In the genomic region with DNA sequence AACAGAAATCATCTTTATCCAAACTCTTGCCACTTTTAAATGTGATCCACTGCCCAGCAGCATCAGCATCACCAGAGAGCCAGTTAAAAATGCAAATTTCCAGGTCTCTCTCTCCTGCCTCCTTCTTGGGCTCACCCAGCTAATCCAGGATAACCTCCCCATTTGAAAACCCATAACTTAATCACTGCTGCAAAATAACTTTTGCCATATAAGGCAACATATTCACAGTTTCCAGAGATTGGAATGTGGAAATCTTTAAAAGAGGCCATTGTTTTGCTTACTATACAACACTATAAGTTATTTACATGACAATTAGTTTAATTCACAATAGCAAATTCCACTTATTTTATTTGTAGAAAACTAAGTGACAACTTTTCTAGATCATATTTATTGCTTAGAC, we compare ENCODE assay signal across 1 cellular context.
TF ChIP-seq lines count a peak whose summit lies in the region.

No MANE protein-coding gene starts in this region.

TF ChIP-seq in H1, 55 proteins besides CTCF, POLR2A, EP300 and RAD21:
- TF ChIP-seq NRF1 (IDR thresholded peaks at IDR 0.05; ENCODE audit: low read depth, low read length) (no peak), BACH1 (IDR thresholded peaks at IDR 0.05; ENCODE audit: low read length) (no peak), KDM1A (IDR thresholded peaks at IDR 0.05; ENCODE audit: borderline replicate concordance, low read length) (no peak), SAP30 (IDR thresholded peaks at IDR 0.05; ENCODE audit: insufficient read depth, insufficient replicate concordance, low read length) (no peak), SRF (IDR thresholded peaks at IDR 0.05; ENCODE audit: low read depth, low read length) (peak; percentile 99), TBP (IDR thresholded peaks at IDR 0.05; ENCODE audit: low read depth, low read length) (peak; percentile 79), SP1 (IDR thresholded peaks at IDR 0.05; ENCODE audit: low read depth, low read length) (0 out of 2 replicates have a peak, but pooled peaks have one; percentile 49), TAF7 (optimal IDR thresholded peaks at IDR 0.05; ENCODE audit: borderline replicate concordance, low read depth, low read length) (peak; percentile 49), TAF1 (IDR thresholded peaks at IDR 0.05; ENCODE audit: low read depth, low read length) (peak; percentile 75), MAFK (IDR thresholded peaks at IDR 0.05; ENCODE audit: low read depth, low read length) (peak; percentile 11; the same call in 1 of the 2 replicates), HDAC2 (IDR thresholded peaks at IDR 0.05; ENCODE audit: borderline replicate concordance in 1 of 2, low read depth in 2 of 2, low read length in 2 of 2) (0 out of 4 replicates have a peak, but pooled peaks of 1 of the 2 experiments have one; percentile 56)
- TF ChIP-seq, protein P1, sequence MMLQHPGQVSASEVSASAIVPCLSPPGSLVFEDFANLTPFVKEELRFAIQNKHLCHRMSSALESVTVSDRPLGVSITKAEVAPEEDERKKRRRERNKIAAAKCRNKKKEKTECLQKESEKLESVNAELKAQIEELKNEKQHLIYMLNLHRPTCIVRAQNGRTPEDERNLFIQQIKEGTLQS (IDR thresholded peaks at IDR 0.05; ENCODE audit: insufficient read depth, low read depth, low read length): no peak
- TF ChIP-seq, protein P2, sequence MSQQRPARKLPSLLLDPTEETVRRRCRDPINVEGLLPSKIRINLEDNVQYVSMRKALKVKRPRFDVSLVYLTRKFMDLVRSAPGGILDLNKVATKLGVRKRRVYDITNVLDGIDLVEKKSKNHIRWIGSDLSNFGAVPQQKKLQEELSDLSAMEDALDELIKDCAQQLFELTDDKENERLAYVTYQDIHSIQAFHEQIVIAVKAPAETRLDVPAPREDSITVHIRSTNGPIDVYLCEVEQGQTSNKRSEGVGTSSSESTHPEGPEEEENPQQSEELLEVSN (IDR thresholded peaks at IDR 0.05): no peak
- TF ChIP-seq, protein P3, sequence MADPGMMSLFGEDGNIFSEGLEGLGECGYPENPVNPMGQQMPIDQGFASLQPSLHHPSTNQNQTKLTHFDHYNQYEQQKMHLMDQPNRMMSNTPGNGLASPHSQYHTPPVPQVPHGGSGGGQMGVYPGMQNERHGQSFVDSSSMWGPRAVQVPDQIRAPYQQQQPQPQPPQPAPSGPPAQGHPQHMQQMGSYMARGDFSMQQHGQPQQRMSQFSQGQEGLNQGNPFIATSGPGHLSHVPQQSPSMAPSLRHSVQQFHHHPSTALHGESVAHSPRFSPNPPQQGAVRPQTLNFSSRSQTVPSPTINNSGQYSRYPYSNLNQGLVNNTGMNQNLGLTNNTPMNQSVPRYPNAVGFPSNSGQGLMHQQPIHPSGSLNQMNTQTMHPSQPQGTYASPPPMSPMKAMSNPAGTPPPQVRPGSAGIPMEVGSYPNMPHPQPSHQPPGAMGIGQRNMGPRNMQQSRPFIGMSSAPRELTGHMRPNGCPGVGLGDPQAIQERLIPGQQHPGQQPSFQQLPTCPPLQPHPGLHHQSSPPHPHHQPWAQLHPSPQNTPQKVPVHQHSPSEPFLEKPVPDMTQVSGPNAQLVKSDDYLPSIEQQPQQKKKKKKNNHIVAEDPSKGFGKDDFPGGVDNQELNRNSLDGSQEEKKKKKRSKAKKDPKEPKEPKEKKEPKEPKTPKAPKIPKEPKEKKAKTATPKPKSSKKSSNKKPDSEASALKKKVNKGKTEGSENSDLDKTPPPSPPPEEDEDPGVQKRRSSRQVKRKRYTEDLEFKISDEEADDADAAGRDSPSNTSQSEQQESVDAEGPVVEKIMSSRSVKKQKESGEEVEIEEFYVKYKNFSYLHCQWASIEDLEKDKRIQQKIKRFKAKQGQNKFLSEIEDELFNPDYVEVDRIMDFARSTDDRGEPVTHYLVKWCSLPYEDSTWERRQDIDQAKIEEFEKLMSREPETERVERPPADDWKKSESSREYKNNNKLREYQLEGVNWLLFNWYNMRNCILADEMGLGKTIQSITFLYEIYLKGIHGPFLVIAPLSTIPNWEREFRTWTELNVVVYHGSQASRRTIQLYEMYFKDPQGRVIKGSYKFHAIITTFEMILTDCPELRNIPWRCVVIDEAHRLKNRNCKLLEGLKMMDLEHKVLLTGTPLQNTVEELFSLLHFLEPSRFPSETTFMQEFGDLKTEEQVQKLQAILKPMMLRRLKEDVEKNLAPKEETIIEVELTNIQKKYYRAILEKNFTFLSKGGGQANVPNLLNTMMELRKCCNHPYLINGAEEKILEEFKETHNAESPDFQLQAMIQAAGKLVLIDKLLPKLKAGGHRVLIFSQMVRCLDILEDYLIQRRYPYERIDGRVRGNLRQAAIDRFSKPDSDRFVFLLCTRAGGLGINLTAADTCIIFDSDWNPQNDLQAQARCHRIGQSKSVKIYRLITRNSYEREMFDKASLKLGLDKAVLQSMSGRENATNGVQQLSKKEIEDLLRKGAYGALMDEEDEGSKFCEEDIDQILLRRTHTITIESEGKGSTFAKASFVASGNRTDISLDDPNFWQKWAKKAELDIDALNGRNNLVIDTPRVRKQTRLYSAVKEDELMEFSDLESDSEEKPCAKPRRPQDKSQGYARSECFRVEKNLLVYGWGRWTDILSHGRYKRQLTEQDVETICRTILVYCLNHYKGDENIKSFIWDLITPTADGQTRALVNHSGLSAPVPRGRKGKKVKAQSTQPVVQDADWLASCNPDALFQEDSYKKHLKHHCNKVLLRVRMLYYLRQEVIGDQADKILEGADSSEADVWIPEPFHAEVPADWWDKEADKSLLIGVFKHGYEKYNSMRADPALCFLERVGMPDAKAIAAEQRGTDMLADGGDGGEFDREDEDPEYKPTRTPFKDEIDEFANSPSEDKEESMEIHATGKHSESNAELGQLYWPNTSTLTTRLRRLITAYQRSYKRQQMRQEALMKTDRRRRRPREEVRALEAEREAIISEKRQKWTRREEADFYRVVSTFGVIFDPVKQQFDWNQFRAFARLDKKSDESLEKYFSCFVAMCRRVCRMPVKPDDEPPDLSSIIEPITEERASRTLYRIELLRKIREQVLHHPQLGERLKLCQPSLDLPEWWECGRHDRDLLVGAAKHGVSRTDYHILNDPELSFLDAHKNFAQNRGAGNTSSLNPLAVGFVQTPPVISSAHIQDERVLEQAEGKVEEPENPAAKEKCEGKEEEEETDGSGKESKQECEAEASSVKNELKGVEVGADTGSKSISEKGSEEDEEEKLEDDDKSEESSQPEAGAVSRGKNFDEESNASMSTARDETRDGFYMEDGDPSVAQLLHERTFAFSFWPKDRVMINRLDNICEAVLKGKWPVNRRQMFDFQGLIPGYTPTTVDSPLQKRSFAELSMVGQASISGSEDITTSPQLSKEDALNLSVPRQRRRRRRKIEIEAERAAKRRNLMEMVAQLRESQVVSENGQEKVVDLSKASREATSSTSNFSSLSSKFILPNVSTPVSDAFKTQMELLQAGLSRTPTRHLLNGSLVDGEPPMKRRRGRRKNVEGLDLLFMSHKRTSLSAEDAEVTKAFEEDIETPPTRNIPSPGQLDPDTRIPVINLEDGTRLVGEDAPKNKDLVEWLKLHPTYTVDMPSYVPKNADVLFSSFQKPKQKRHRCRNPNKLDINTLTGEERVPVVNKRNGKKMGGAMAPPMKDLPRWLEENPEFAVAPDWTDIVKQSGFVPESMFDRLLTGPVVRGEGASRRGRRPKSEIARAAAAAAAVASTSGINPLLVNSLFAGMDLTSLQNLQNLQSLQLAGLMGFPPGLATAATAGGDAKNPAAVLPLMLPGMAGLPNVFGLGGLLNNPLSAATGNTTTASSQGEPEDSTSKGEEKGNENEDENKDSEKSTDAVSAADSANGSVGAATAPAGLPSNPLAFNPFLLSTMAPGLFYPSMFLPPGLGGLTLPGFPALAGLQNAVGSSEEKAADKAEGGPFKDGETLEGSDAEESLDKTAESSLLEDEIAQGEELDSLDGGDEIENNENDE (IDR thresholded peaks at IDR 0.05; ENCODE audit: insufficient replicate concordance, low read length): peak; percentile 74
